In the genomic region with DNA sequence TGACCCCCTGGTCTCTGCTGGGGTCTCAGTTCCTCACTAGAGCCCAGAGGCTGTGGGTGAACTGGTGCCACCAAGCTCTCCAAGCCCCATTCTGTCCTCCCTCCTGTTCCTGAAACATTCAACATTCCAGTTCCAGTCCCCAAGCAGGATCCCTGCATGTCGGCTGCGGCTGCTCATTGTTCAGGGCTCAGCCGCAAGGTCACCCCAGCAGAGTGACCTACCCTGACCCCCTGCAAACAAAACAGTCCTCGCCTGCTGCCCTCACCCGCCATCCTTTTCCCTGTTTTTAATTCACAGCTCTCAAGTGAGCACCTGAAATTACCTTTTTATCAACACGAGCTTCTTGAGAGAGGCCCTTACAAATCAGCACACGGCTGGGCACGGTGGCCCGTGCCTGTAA, we compare ENCODE assay signal across 6 cellular contexts. TPM values are rescaled to one million over a fixed set of nuclear protein-coding genes. Genes with fewer than 3 reads are reported as not detected.
A peak's percentile ranks its signal among the peaks of the same experiment; 100 is the strongest.
DNase-seq lines count a peak whose midpoint lies in the region; ATAC-seq, FAIRE-seq and TF ChIP-seq lines count a peak whose summit lies in the region.
"Not testable (repeated sequence)": the region's sequence is repeated elsewhere in the genome, so short reads cannot be mapped to it uniquely, and the experiment has no call there.

No MANE protein-coding gene starts in this region.

- not testable (repeated sequence) for TF ChIP-seq RAD21 in HepG2 (CRISPR knock-in tag; IDR thresholded peaks at IDR 0.05)

- H3K36me3 Mint-ChIP-seq in H9 (ENCODE audit: insufficient read depth in 1 of 3, low read depth in 3 of 3): peaks cover 3 to 22% (median 17%) of the 10 kb centered on the region in 3 experiments; a peak in 6 of 7 replicates
- H3K36me3 Mint-ChIP-seq in activated naive CD4-positive, alpha-beta T cell treated with anti-CD3 and anti-CD28 coated beads, Interleukin-2, amount 50 U/mL, for 72 hours; neural progenitor cell; stimulated activated naive B cell treated with anti-CD40 and anti-IgM and Interleukin-4, amounts not matched to agents 10 μg/mL and 1 μg/mL and 100 μg/mL, for 72 hours: not testable (repeated sequence)

- H3K4me1 ChIP-seq in H9 (ENCODE audit: insufficient read depth, low read length); HepG2 (ENCODE audit: insufficient read depth, low read length); neural progenitor cell: not testable (repeated sequence)

- not testable (repeated sequence) for H3K23me2 ChIP-seq in H9 (ENCODE audit: insufficient read length, low read depth, low read length, poor library complexity, severe bottlenecking)

- TF ChIP-seq EP300 in HepG2 (IDR thresholded peaks at IDR 0.05; ENCODE audit: low read depth in 2 of 2, low read length in 2 of 2); HepG2 (CRISPR knock-in tag; IDR thresholded peaks at IDR 0.05; ENCODE audit: borderline replicate concordance): not testable (repeated sequence)

- not testable (repeated sequence) for H2AFZ ChIP-seq in H9 (ENCODE audit: low read length); HepG2 (ENCODE audit: low read length); neural progenitor cell (replicated peaks)

- H3K4me3 ChIP-seq in bronchial epithelial cell (ENCODE audit: low read depth, low read length); HepG2 (replicated peaks in 1 of 3; ENCODE audit: insufficient read depth in 1 of 3, low read depth in 2 of 3, low read length in 3 of 3); neural progenitor cell: not testable (repeated sequence)

- H4K91ac ChIP-seq in H9 (ENCODE audit: insufficient read length, low read depth, low read length): not testable (repeated sequence)

- H2BK20ac ChIP-seq in H9 (ENCODE audit: low read depth, low read length, poor library complexity, severe bottlenecking): not testable (repeated sequence)

- BruUV-seq in HepG2 (replicated peaks; lab: Mats Ljungman, UMichigan): not testable (repeated sequence)

- TF ChIP-seq POLR2A in HepG2 (IDR thresholded peaks at IDR 0.05; ENCODE audit: insufficient read depth in 1 of 2, low read depth in 2 of 2, low read length in 2 of 2): not testable (repeated sequence)

- not testable (repeated sequence) for H3K27me3 ChIP-seq in H9 (ENCODE audit: insufficient read depth, low read length); bronchial epithelial cell (ENCODE audit: control insufficient read depth, insufficient read depth, low read length); HepG2 (ENCODE audit: control insufficient read depth in 1 of 2, insufficient read depth in 2 of 2, low read length in 2 of 2); neural progenitor cell

- H3K79me1 ChIP-seq in H9 (ENCODE audit: insufficient read depth, low read depth, low read length, poor library complexity, severe bottlenecking): peaks cover 10% of the 10 kb centered on the region

- not testable (repeated sequence) for H2AK5ac ChIP-seq in H9 (ENCODE audit: insufficient read length, low read length)

- not testable (repeated sequence) for H3K18ac ChIP-seq in H9 (ENCODE audit: insufficient read length, low read depth, low read length)

- not testable (repeated sequence) for H2BK15ac ChIP-seq in H9 (ENCODE audit: low read depth, low read length)

- H3K4me3 Mint-ChIP-seq in H9; neural progenitor cell; stimulated activated naive B cell treated with anti-CD40 and anti-IgM and Interleukin-4, amounts not matched to agents 10 μg/mL and 1 μg/mL and 100 μg/mL, for 72 hours: not testable (repeated sequence)

- intact Hi-C loops in HepG2 (cut with micrococcal nuclease; ENCODE audit: unreplicated experiment): not testable (repeated sequence)

- H3K9me3 ChIP-seq in H9 (ENCODE audit: control insufficient read depth, low read depth, low read length); HepG2 (ENCODE audit: low read length); neural progenitor cell (ENCODE audit: low read depth): not testable (repeated sequence)

- H3K9me3 Mint-ChIP-seq in H9; activated naive CD4-positive, alpha-beta T cell treated with anti-CD3 and anti-CD28 coated beads, Interleukin-2, amount 50 U/mL, for 72 hours; neural progenitor cell; stimulated activated naive B cell treated with anti-CD40 and anti-IgM and Interleukin-4, amounts not matched to agents 10 μg/mL and 1 μg/mL and 100 μg/mL, for 72 hours: not testable (repeated sequence)

- H3K4me1 Mint-ChIP-seq in H9 (peaks cover 0 to 13% of the 10 kb centered on the region in 2 experiments; a peak in 2 of 4 replicates), neural progenitor cell (peaks cover 32% of the 10 kb centered on the region)
- H3K4me1 Mint-ChIP-seq in stimulated activated naive B cell treated with anti-CD40 and anti-IgM and Interleukin-4, amounts not matched to agents 10 μg/mL and 1 μg/mL and 100 μg/mL, for 72 hours: not testable (repeated sequence)

- not testable (repeated sequence) for H3K27ac ChIP-seq in H9 (ENCODE audit: insufficient read length, low read depth, low read length); HepG2 (ENCODE audit: extremely low read length, insufficient read depth, low read length); neural progenitor cell

- not testable (repeated sequence) for H2BK120ac ChIP-seq in H9 (ENCODE audit: low read depth, low read length, poor library complexity, severe bottlenecking)

- H3K4me2 ChIP-seq in H9 (ENCODE audit: insufficient read depth, insufficient read length, low read length); HepG2 (ENCODE audit: low read depth, low read length); neural progenitor cell: not testable (repeated sequence)

- peaks cover 17% of the 10 kb centered on the region; the same call in 1 of the 2 replicates for H3K79me2 ChIP-seq in H9 (ENCODE audit: insufficient read depth, low read length)
- H3K79me2 ChIP-seq in HepG2 (ENCODE audit: insufficient read depth, low read length): not testable (repeated sequence)
- peaks cover 85% of the 10 kb centered on the region for H3K79me2 ChIP-seq in neural progenitor cell (ENCODE audit: low read depth)

- H3K27me3 Mint-ChIP-seq in H9 (ENCODE audit: low read depth); neural progenitor cell (ENCODE audit: insufficient read depth, low read depth): not testable (repeated sequence)
- H3K27me3 Mint-ChIP-seq in stimulated activated naive B cell treated with anti-CD40 and anti-IgM and Interleukin-4, amounts not matched to agents 10 μg/mL and 1 μg/mL and 100 μg/mL, for 72 hours: peaks cover 14 to 45% of the 10 kb centered on the region in 2 donors

- not testable (repeated sequence) for H3K4ac ChIP-seq in H9 (ENCODE audit: low read depth, low read length)

- H3K56ac ChIP-seq in H9 (ENCODE audit: insufficient read length, low read depth, low read length): not testable (repeated sequence)

- no CpG with 5 or more reads among the region's 9 CpGs for WGBS in H9 (ENCODE audit: extremely low coverage, insufficient read length, low lambda C conversion rate)
- WGBS in HepG2 (ENCODE audit: low lambda C conversion rate): 8% methylated on average over 9 of the region's 9 CpGs

- not testable (repeated sequence) for H2BK5ac ChIP-seq in H9 (ENCODE audit: insufficient read length, low read length)

- not testable (repeated sequence) for TF ChIP-seq CTCF in H9 (conservative IDR thresholded peaks at IDR 0.05); bronchial epithelial cell (IDR thresholded peaks at IDR 0.05; ENCODE audit: insufficient read depth, low read length, severe bottlenecking); HepG2 (CRISPR knock-in tag; IDR thresholded peaks at IDR 0.05); neural progenitor cell (IDR thresholded peaks at IDR 0.05)

- not testable (repeated sequence) for H4K8ac ChIP-seq in H9 (replicated peaks; ENCODE audit: insufficient read length, low read depth, low read length)

- H3F3A ChIP-seq in neural progenitor cell (ENCODE audit: low read depth): not testable (repeated sequence)

- not testable (repeated sequence) for H3K9ac ChIP-seq in H9 (ENCODE audit: extremely low read depth, insufficient read length, low read length); HepG2 (ENCODE audit: insufficient read depth, low read depth, low read length); neural progenitor cell

- FAIRE-seq in bronchial epithelial cell (lab: Jason Lieb, UNC) (peak; percentile 7), HepG2 (lab: Jason Lieb, UNC) (peak; percentile 8)

- not testable (repeated sequence) for DNase-seq in H9; activated naive CD4-positive, alpha-beta T cell treated with anti-CD3 and anti-CD28 coated beads, Interleukin-2, amount 50 U/mL, for 72 hours (ENCODE audit: low spot score in 2 of 2); bronchial epithelial cell (ENCODE audit: low read depth); HepG2 (ENCODE audit: low spot score); stimulated activated naive B cell treated with anti-CD40 and anti-IgM and Interleukin-4, amounts not matched to agents 10 μg/mL and 1 μg/mL and 100 μg/mL, for 72 hours
- DNase-seq in neural progenitor cell (ENCODE audit: low spot score): peak; percentile 47

- in situ Hi-C loops in HepG2 (cut with HindIII; ENCODE audit: extremely low pct_ligation_motif_present, low pct_unique_long_range_greater_than_20kb): not testable (repeated sequence)

- H3K27ac Mint-ChIP-seq in H9 (peak overlapping the region; percentile 14 to 97 (median 64); a peak in 5 of 7 replicates), neural progenitor cell (peak overlapping the region; percentile 76)
- H3K27ac Mint-ChIP-seq in activated naive CD4-positive, alpha-beta T cell treated with anti-CD3 and anti-CD28 coated beads, Interleukin-2, amount 50 U/mL, for 72 hours: peak overlapping the region; percentile 19 to 64
- H3K27ac Mint-ChIP-seq in stimulated activated naive B cell treated with anti-CD40 and anti-IgM and Interleukin-4, amounts not matched to agents 10 μg/mL and 1 μg/mL and 100 μg/mL, for 72 hours: peak overlapping the region; percentile 44

- H3K36me3 ChIP-seq in bronchial epithelial cell (ENCODE audit: control insufficient read depth, insufficient read depth, low read length); HepG2 (replicated peaks in 1 of 2; ENCODE audit: control insufficient read depth in 1 of 2, insufficient read depth in 2 of 2, low read length in 2 of 2); neural progenitor cell: not testable (repeated sequence)

- not testable (repeated sequence) for H3K23ac ChIP-seq in H9 (ENCODE audit: insufficient read length, low read depth, low read length)

- H2BK12ac ChIP-seq in H9 (ENCODE audit: insufficient read length, low read depth, low read length): not testable (repeated sequence)

- H4K5ac ChIP-seq in H9 (ENCODE audit: insufficient read length, low read depth, low read length): not testable (repeated sequence)

- POLR2A ChIA-PET in HepG2 (lab: Yijun Ruan, JAX): not testable (repeated sequence)

- not testable (repeated sequence) for ATAC-seq in activated naive CD4-positive, alpha-beta T cell treated with anti-CD3 and anti-CD28 coated beads, Interleukin-2, amount 50 U/mL, for 72 hours; stimulated activated naive B cell treated with anti-CD40 and anti-IgM and Interleukin-4, amounts not matched to agents 10 μg/mL and 1 μg/mL and 100 μg/mL, for 72 hours (replicated peaks)
- ATAC-seq in HepG2: peak; percentile 64

- CTCF ChIA-PET in HepG2 (lab: Yijun Ruan, JAX; ENCODE audit: low intra/inter-chr PET ratio, low total read pairs): not testable (repeated sequence)

- H3K14ac ChIP-seq in H9 (ENCODE audit: insufficient read depth, low read length): not testable (repeated sequence)

- not testable (repeated sequence) for H3T11ph ChIP-seq in H9 (ENCODE audit: low read length)

- not testable (repeated sequence) for H4K20me1 ChIP-seq in H9 (ENCODE audit: control insufficient read depth, insufficient read depth, insufficient read length); HepG2 (ENCODE audit: insufficient read depth, low read length)
- peaks cover 86% of the 10 kb centered on the region for H4K20me1 ChIP-seq in neural progenitor cell (ENCODE audit: low read depth)

RNA-seq across cellular contexts. Expression of a gene that starts 19.3 kb away (rescaled TPM):
- total RNA-seq in H9 (2021) (116 and 117 TPM in 2 replicates), bronchial epithelial cell (2.1 and 5.9 TPM in 2 replicates), HepG2 (2016; rRNA removed; fragmentation: Illumina TruSeq; extraction: Trizol) (0.41 and 0.49 TPM in 2 replicates), neural progenitor cell (ENCODE audit: low replicate concordance) (13.3 and 59.0 TPM in 2 replicates)
- 10 to 100 TPM in 1 of 2 donors, 1 to 10 TPM in 1; 9.2 to 25.7 TPM for total RNA-seq in activated naive CD4-positive, alpha-beta T cell treated with anti-CD3 and anti-CD28 coated beads, Interleukin-2, amount 50 U/mL, for 72 hours
- 0.26 and 0.61 TPM in 2 replicates for total RNA-seq in HepG2 (2016; cell fraction: cytosol; rRNA removed; fragmentation: Illumina TruSeq; extraction: Trizol; ENCODE audit: low read depth)
- total RNA-seq in HepG2 (2016; cell fraction: insoluble cytoplasmic fraction; rRNA removed; fragmentation: Illumina TruSeq; extraction: Trizol): 0.37 and 0.69 TPM in 2 replicates
- total RNA-seq in HepG2 (2016; cell fraction: membrane; rRNA removed; fragmentation: Illumina TruSeq; extraction: Trizol): 0.59 and 1.0 TPM in 2 replicates
- 0.50 and 0.56 TPM in 2 replicates for total RNA-seq in HepG2 (2016; cell fraction: nucleus; rRNA removed; fragmentation: Illumina TruSeq; extraction: Trizol)
- polyA plus RNA-seq in HepG2 (2011; rRNA removed): 1.7 and 1.9 TPM in 2 replicates
- polyA plus RNA-seq in HepG2 (2011; cell fraction: cytosol; rRNA removed): 0.95 and 1.3 TPM in 2 replicates
- 7.9 and 10.6 TPM in 2 replicates for polyA plus RNA-seq in HepG2 (2011; cell fraction: nucleus; rRNA removed)
- 1.6 and 3.4 TPM in 2 replicates for polyA plus RNA-seq in HepG2 (2012)
- polyA plus RNA-seq in HepG2 (2016; cell fraction: cytosol; fragmentation: Illumina TruSeq; extraction: Trizol; ENCODE audit: low read depth): 0.20 and 0.24 TPM in 2 replicates
- 1.5 TPM in 2 replicates for polyA plus RNA-seq in HepG2 (2016; cell fraction: insoluble cytoplasmic fraction; fragmentation: Illumina TruSeq; extraction: Trizol; ENCODE audit: low read depth)
- 0.41 and 0.47 TPM in 2 replicates for polyA plus RNA-seq in HepG2 (2016; cell fraction: membrane; fragmentation: Illumina TruSeq; extraction: Trizol; ENCODE audit: low read depth)
- 1.1 and 1.2 TPM in 2 replicates for polyA plus RNA-seq in HepG2 (2016; cell fraction: nucleus; fragmentation: Illumina TruSeq; extraction: Trizol; ENCODE audit: insufficient read depth, low read depth)
- polyA minus RNA-seq in HepG2 (2011; rRNA and poly(A)+ RNA removed; ENCODE audit: low replicate concordance): 6.1 and 14.3 TPM in 2 replicates
- 0.62 and 0.99 TPM in 2 replicates for polyA minus RNA-seq in HepG2 (2011; cell fraction: cytosol; rRNA and poly(A)+ RNA removed)
- polyA minus RNA-seq in HepG2 (2011; cell fraction: nucleus; rRNA and poly(A)+ RNA removed): 2.0 and 2.2 TPM in 2 replicates

RNA-seq across cellular contexts. Expression of a gene that starts 50.3 kb away (rescaled TPM):
- total RNA-seq in H9 (2021) (46.6 and 46.8 TPM in 2 replicates), bronchial epithelial cell (0.26 and 0.53 TPM in 2 replicates), HepG2 (2016; rRNA removed; fragmentation: Illumina TruSeq; extraction: Trizol) (21.9 and 24.8 TPM in 2 replicates), neural progenitor cell (ENCODE audit: low replicate concordance) (16.4 and 38.8 TPM in 2 replicates)
- total RNA-seq in activated naive CD4-positive, alpha-beta T cell treated with anti-CD3 and anti-CD28 coated beads, Interleukin-2, amount 50 U/mL, for 72 hours: 10 to 100 TPM; 68.3 to 76.1 TPM
- total RNA-seq in HepG2 (2016; cell fraction: cytosol; rRNA removed; fragmentation: Illumina TruSeq; extraction: Trizol; ENCODE audit: low read depth): 5.9 and 6.4 TPM in 2 replicates
- total RNA-seq in HepG2 (2016; cell fraction: insoluble cytoplasmic fraction; rRNA removed; fragmentation: Illumina TruSeq; extraction: Trizol): 20.5 and 24.8 TPM in 2 replicates
- total RNA-seq in HepG2 (2016; cell fraction: membrane; rRNA removed; fragmentation: Illumina TruSeq; extraction: Trizol): 12.0 and 14.5 TPM in 2 replicates
- 10.3 and 10.5 TPM in 2 replicates for total RNA-seq in HepG2 (2016; cell fraction: nucleus; rRNA removed; fragmentation: Illumina TruSeq; extraction: Trizol)
- 14.8 and 18.2 TPM in 2 replicates for polyA plus RNA-seq in HepG2 (2011; rRNA removed)
- polyA plus RNA-seq in HepG2 (2011; cell fraction: cytosol; rRNA removed): 13.8 and 19.3 TPM in 2 replicates
- 4.3 and 6.8 TPM in 2 replicates for polyA plus RNA-seq in HepG2 (2011; cell fraction: nucleus; rRNA removed)
- 6.4 and 10.7 TPM in 2 replicates for polyA plus RNA-seq in HepG2 (2012)
- 4.1 TPM in 2 replicates for polyA plus RNA-seq in HepG2 (2016; cell fraction: cytosol; fragmentation: Illumina TruSeq; extraction: Trizol; ENCODE audit: low read depth)
- 26.0 and 31.2 TPM in 2 replicates for polyA plus RNA-seq in HepG2 (2016; cell fraction: insoluble cytoplasmic fraction; fragmentation: Illumina TruSeq; extraction: Trizol; ENCODE audit: low read depth)
- 9.5 and 9.9 TPM in 2 replicates for polyA plus RNA-seq in HepG2 (2016; cell fraction: membrane; fragmentation: Illumina TruSeq; extraction: Trizol; ENCODE audit: low read depth)
- polyA plus RNA-seq in HepG2 (2016; cell fraction: nucleus; fragmentation: Illumina TruSeq; extraction: Trizol; ENCODE audit: insufficient read depth, low read depth): 24.7 and 25.7 TPM in 2 replicates
- polyA minus RNA-seq in HepG2 (2011; rRNA and poly(A)+ RNA removed; ENCODE audit: low replicate concordance): 16.4 and 182 TPM in 2 replicates
- polyA minus RNA-seq in HepG2 (2011; cell fraction: cytosol; rRNA and poly(A)+ RNA removed): 8.5 and 13.4 TPM in 2 replicates
- 3.2 and 3.4 TPM in 2 replicates for polyA minus RNA-seq in HepG2 (2011; cell fraction: nucleus; rRNA and poly(A)+ RNA removed)
